ENCODE assay signal across 1 cellular context in genomic region chr6:83861077-83861476, GRCh38.
TF ChIP-seq lines count a peak whose summit lies in the region.

No MANE protein-coding gene starts in this region.

TF ChIP-seq in HepG2, 621 proteins besides CTCF, POLR2A, EP300 and RAD21:
- TF ChIP-seq CEBPB (IDR thresholded peaks at IDR 0.05; ENCODE audit: borderline replicate concordance, low read depth, low read length) (peak; percentile 38; the same call in 1 of the 2 replicates), RXRA (CRISPR knock-in tag; IDR thresholded peaks at IDR 0.05) (no peak)
